ENCODE assay signal across 8 cellular contexts in the genomic region with DNA sequence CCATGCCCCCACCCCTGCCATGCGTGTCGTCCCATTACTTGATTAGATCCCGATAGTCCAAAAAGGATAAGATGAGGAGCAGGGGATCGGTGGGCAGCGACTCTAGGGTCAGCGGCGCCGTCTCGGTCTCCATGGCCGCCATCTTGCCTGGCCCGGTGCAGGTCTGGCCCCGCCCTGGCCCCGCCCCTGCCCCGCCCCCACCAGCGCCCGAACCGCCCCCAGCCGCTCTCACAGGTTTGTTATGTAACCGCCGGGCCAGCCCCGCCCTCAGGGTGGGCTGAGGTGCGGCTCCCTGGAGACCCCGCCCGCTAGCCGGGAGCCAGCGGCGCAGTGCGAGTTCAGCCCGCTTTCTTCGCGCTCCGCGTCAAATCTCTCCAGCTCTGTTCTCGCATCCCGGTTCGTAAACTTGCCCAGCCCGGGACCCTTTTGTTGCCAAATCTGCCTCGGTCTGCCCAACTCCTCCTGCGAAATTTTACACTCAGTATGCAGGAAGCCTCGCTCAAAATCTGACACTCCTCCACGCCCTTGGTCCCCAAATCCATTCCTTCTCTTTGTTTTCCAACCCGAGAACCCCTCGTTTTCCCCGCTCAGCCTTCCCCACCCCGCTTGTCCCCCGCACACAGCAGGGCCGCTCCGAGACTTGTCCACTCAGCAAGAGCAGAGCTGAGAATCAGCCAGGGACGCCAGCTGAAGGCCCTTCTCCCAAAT. TPM values are rescaled to one million over a fixed set of nuclear protein-coding genes. Genes with fewer than 3 reads are reported as not detected.
DNase-seq lines count a peak whose midpoint lies in the region; ATAC-seq and TF ChIP-seq lines count a peak whose summit lies in the region.

A gene with protein sequence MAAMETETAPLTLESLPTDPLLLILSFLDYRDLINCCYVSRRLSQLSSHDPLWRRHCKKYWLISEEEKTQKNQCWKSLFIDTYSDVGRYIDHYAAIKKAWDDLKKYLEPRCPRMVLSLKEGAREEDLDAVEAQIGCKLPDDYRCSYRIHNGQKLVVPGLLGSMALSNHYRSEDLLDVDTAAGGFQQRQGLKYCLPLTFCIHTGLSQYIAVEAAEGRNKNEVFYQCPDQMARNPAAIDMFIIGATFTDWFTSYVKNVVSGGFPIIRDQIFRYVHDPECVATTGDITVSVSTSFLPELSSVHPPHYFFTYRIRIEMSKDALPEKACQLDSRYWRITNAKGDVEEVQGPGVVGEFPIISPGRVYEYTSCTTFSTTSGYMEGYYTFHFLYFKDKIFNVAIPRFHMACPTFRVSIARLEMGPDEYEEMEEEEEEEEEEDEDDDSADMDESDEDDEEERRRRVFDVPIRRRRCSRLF (minus strand): TSS at position 165 of the 708 bp plus-strand sequence. CDS start 23 bp downstream, at position 142.

- H3K4me3 ChIP-seq in AG04450 (ENCODE audit: low read depth, low read length): peak within 1 kb of the TSS; percentile 92

- CTCF ChIA-PET in AG04450 (lab: Charles Lee): interaction anchor here (0.9 kb wide), 1 partner anchor 34 kb away, joined by 4 read pairs; no protein-coding TSS in a partner anchor

- H3K27me3 ChIP-seq in AG04450 (ENCODE audit: control insufficient read depth, insufficient read depth, low read length): no peaks in the 10 kb centered on the region

- POLR2A ChIA-PET in AG04450 (lab: Yijun Ruan, JAX): interaction anchor here (0.5 to 1.3 kb wide), 3 partner anchors 10 to 74 kb away, joined by 4 read pairs; partner anchors contain the start of gene C11orf91

- DNase-seq in AG04450 (ENCODE audit: low read depth, low spot score): peak; percentile 29
- peak; percentile 71 to 93 for DNase-seq in NCI-H446 (lab: John Stamatoyannopoulos, UW)
- DNase-seq in activated CD4-positive, CD25-positive, alpha-beta regulatory T cell treated with anti-CD3 and anti-CD28 coated beads, Interleukin-2, amount 50 U/mL, for 72 hours: peak; percentile 79
- DNase-seq in cerebellar cortex (ENCODE audit: low spot score): peak; percentile 90
- peak; percentile 96 for DNase-seq in islet precursor cell
- peak; percentile 44 to 64 (median 57) for DNase-seq in stimulated activated CD4-positive, alpha-beta T cell treated with anti-CD3 and anti-CD28 coated beads, Interleukin-12 subunit alpha, Interleukin-12 subunit beta, amount 100 ng/mL, for 48 hours (ENCODE audit: low read depth in 2 of 3, low spot score in 1 of 3)

- peak within 1 kb of the TSS; percentile 21 for H3K27ac ChIP-seq in AG04450 (ENCODE audit: low read depth, low read length)

- H3K9me3 ChIP-seq in AG04450 (ENCODE audit: control insufficient read depth, insufficient read depth, low read length): no peaks in the 10 kb centered on the region

- peak; percentile 74 for ATAC-seq in GM19035 (IDR thresholded peaks at IDR 0.05; ENCODE audit: unreplicated experiment)
- peak; percentile 64 for ATAC-seq in HG03342 (IDR thresholded peaks at IDR 0.05; ENCODE audit: unreplicated experiment)

- no peak for TF ChIP-seq CTCF in AG04450 (IDR thresholded peaks at IDR 0.05; ENCODE audit: low read depth, low read length)

RNA-seq across cellular contexts. Expression of the gene that starts here (rescaled TPM):
- polyA plus RNA-seq in AG04450 (2011; rRNA removed): 33.3 and 43.4 TPM in 2 replicates
- polyA minus RNA-seq in AG04450 (2011; rRNA and poly(A)+ RNA removed): 19.1 and 38.4 TPM in 2 replicates

Comparison
In these comparisons a context has a peak if more than half of its experiments do, and no peak if none do; other contexts are left out.
1. Peak in every context shown above with its lines: DNase-seq, ATAC-seq, H3K4me3 ChIP-seq and H3K27ac ChIP-seq.
2. DNase-seq: peak in every context shown above with its lines; median percentile 96 in islet precursor cell; 90 in cerebellar cortex; 82 in NCI-H446; 79 in activated CD4-positive, CD25-positive, alpha-beta regulatory T cell treated with anti-CD3 and anti-CD28 coated beads, Interleukin-2, amount 50 U/mL, for 72 hours; 57 in stimulated activated CD4-positive, alpha-beta T cell treated with anti-CD3 and anti-CD28 coated beads, Interleukin-12 subunit alpha, Interleukin-12 subunit beta, amount 100 ng/mL, for 48 hours; 29 in AG04450.